Comparison of ENCODE assay signal across 8 cellular contexts in the genomic region with DNA sequence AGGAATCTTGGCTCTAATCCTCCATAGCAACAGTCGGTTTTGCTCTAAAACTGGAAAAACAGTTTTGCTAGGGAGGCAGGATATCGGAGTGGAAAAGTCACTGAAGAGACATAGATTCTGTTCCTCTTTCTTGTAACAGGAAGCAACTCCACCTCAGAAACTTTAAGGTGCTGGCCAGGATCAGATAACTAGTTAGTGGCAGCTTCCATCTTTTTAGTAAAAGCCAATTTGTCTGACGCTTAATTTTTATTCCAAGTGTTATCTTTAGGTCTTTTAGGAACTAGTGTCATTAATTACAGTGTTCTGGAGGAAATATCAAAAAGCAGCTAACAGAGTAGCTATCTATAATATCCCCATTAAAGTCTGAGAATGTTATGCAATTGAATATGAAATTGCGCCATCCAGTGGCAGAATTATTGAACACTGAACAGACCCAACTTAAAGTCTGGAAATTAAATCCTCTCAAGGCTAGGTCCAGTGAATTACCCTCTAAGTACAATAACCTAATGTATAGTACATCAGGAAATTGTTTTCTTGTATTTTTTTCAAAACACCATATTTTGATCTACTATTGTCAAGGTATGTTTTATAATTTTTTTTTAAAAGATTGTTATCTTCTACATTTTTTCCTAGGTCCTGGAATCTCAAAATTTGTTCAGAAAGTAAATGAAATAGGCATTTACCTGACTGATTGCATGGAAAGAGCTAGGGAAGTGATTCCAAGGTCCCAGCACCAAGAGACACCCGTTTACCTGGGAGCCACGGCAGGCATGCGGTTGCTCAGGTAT.
DNase-seq lines count a peak whose midpoint lies in the region; ATAC-seq, FAIRE-seq and TF ChIP-seq lines count a peak whose summit lies in the region.

No MANE protein-coding gene starts in this region.

- no peaks in the 10 kb centered on the region for H3K9me3 Mint-ChIP-seq in MCF 10A (ENCODE audit: unreplicated experiment)
- H3K9me3 Mint-ChIP-seq in stimulated activated effector memory CD8-positive, alpha-beta T cell treated with anti-CD3 and anti-CD28 coated beads, Interleukin-12 subunit alpha, Interleukin-12 subunit beta, amount 100 ng/mL, for 72 hours: peaks cover 2% of the 10 kb centered on the region

- no TSS peak for BruUV-seq in MCF 10A (replicated peaks; lab: Mats Ljungman, UMichigan)

- no peak overlapping the region for H3K4me3 Mint-ChIP-seq in MCF 10A (ENCODE audit: unreplicated experiment)
- H3K4me3 Mint-ChIP-seq in stimulated activated effector memory CD8-positive, alpha-beta T cell treated with anti-CD3 and anti-CD28 coated beads, Interleukin-12 subunit alpha, Interleukin-12 subunit beta, amount 100 ng/mL, for 72 hours: no peak overlapping the region

- CTCF ChIA-PET in MCF 10A (lab: Yijun Ruan, JAX): interaction anchor here (0.5 to 8.3 kb wide), 19 partner anchors 7 to 672 kb away, joined by 3 to 94 read pairs (median 3); partner anchors contain the start of genes TCTN3 and TLL2

- H3K27me3 Mint-ChIP-seq in MCF 10A (ENCODE audit: insufficient read depth, unreplicated experiment): peaks cover 15% of the 10 kb centered on the region

- DNase-seq in AG08395 (ENCODE audit: low spot score) (peak; percentile 53), GF-D8 (lab: John Stamatoyannopoulos, UW) (peak; percentile 78), RKO (ENCODE audit: low spot score) (peak; percentile 42), MCF 10A (ENCODE audit: unreplicated experiment) (peak; percentile 77)
- DNase-seq in stimulated activated effector memory CD8-positive, alpha-beta T cell treated with anti-CD3 and anti-CD28 coated beads, Interleukin-12 subunit alpha, Interleukin-12 subunit beta, amount 100 ng/mL, for 72 hours (ENCODE audit: low spot score in 2 of 2): peak in 1 of 2 donors; percentile 47

- TF ChIP-seq CTCF in MCF 10A (IDR thresholded peaks at IDR 0.05; ENCODE audit: unreplicated experiment): peak; percentile 46

- FAIRE-seq in islet of Langerhans (lab: Jason Lieb, UNC): peak; percentile 81

- no peaks in the 10 kb centered on the region for H3K36me3 Mint-ChIP-seq in MCF 10A (ENCODE audit: insufficient read depth, unreplicated experiment)
- H3K36me3 Mint-ChIP-seq in stimulated activated effector memory CD8-positive, alpha-beta T cell treated with anti-CD3 and anti-CD28 coated beads, Interleukin-12 subunit alpha, Interleukin-12 subunit beta, amount 100 ng/mL, for 72 hours: peaks cover 54% of the 10 kb centered on the region

- intact Hi-C loops in MCF 10A (cut with micrococcal nuclease): loop anchor here (1.0 kb wide), 2 partner anchors 148 to 468 kb away; no protein-coding TSS in a partner anchor

- POLR2A ChIA-PET in MCF 10A (lab: Yijun Ruan, JAX): interaction anchor here (0.5 to 1.1 kb wide), 2 partner anchors 79 to 146 kb away, joined by 3 to 4 read pairs; no protein-coding TSS in a partner anchor

- ATAC-seq in HG03354 (IDR thresholded peaks at IDR 0.05; ENCODE audit: poor library complexity, severe bottlenecking, unreplicated experiment): peak; percentile 64
- peak; percentile 69 for ATAC-seq in stimulated activated effector memory CD8-positive, alpha-beta T cell treated with anti-CD3 and anti-CD28 coated beads, Interleukin-12 subunit alpha, Interleukin-12 subunit beta, amount 100 ng/mL, for 72 hours
- no peak for ATAC-seq in HG02870 (IDR thresholded peaks at IDR 0.05; ENCODE audit: unreplicated experiment)

- H3K4me1 Mint-ChIP-seq in MCF 10A (ENCODE audit: insufficient read depth, unreplicated experiment): no peaks in the 10 kb centered on the region
- peaks cover 41% of the 10 kb centered on the region for H3K4me1 Mint-ChIP-seq in stimulated activated effector memory CD8-positive, alpha-beta T cell treated with anti-CD3 and anti-CD28 coated beads, Interleukin-12 subunit alpha, Interleukin-12 subunit beta, amount 100 ng/mL, for 72 hours

- no peak overlapping the region for H3K27ac Mint-ChIP-seq in MCF 10A (ENCODE audit: low read depth, unreplicated experiment)
- peak overlapping the region; percentile 66 for H3K27ac Mint-ChIP-seq in stimulated activated effector memory CD8-positive, alpha-beta T cell treated with anti-CD3 and anti-CD28 coated beads, Interleukin-12 subunit alpha, Interleukin-12 subunit beta, amount 100 ng/mL, for 72 hours
